In the genomic region with DNA sequence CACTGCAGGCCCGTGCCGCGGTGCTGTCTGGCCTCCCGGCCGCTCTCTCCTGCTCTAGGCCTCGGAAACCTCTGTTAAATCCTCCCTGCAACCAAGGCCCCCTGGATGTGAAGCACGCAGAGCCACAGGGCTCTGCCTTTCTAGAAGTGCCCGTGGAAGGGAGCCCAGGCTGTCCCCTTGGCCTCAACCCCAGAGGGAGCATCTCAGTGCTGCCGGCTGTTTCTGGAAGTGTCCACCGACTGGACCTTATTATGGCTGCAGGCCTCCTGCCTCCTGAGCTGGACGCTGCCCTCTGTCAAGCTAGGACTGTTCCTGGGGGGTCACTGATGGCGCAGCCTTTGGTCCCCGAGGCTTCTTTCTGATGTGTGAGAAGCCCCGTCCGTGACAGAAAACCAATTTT, we compare ENCODE assay signal across 18 cellular contexts. TPM values are rescaled to one million over a fixed set of nuclear protein-coding genes. Genes with fewer than 3 reads are reported as not detected.
A peak's percentile ranks its signal among the peaks of the same experiment; 100 is the strongest.
DNase-seq lines count a peak whose midpoint lies in the region; ATAC-seq, FAIRE-seq and TF ChIP-seq lines count a peak whose summit lies in the region.
"Had no signal": no experiment of that assay in that cellular context is flagged by ENCODE, and none has a peak within 500 bp of the region (broad histone marks: within the 10 kb centered on the region; RNA-seq: fewer than 3 reads in every experiment).

No MANE protein-coding gene starts in this region.

- H4K8ac ChIP-seq in neuronal stem cell (ENCODE audit: low read depth, low read length), result no peak overlapping the region

- H3K4me1 ChIP-seq in kidney (ENCODE audit: control insufficient read depth in 1 of 2, insufficient read depth in 1 of 2, low read depth in 1 of 2, low read length in 2 of 2), result no peaks in the 10 kb centered on the region
- H3K4me1 ChIP-seq in neuronal stem cell (ENCODE audit: control insufficient read depth in 2 of 2, insufficient read depth in 1 of 2, low read depth in 1 of 2, low read length in 2 of 2), result peaks cover 0 to 10% of the 10 kb centered on the region in 2 donors
- H3K4me1 ChIP-seq in upper lobe of left lung, result peaks cover 0 to 6% (median 2%) of the 10 kb centered on the region in 4 donors
- H3K4me1 ChIP-seq: A549, HAP-1 had no signal

- no peak overlapping the region for H2BK12ac ChIP-seq in neuronal stem cell (ENCODE audit: low read length)

- no peak overlapping the region for H2BK15ac ChIP-seq in neuronal stem cell (ENCODE audit: low read length)

- H3K9ac ChIP-seq in kidney (ENCODE audit: low read length in 2 of 2) (no peak overlapping the region), neuronal stem cell (ENCODE audit: low read depth, low read length, poor library complexity) (no peak overlapping the region)

- no peaks in the 10 kb centered on the region for H3K9me3 ChIP-seq in kidney (ENCODE audit: control insufficient read depth in 1 of 2, low read length in 2 of 2)
- peaks cover 5 to 12% of the 10 kb centered on the region in 2 donors for H3K9me3 ChIP-seq in neuronal stem cell (replicated peaks in 1 of 2; ENCODE audit: control insufficient read depth in 2 of 2, insufficient read depth in 1 of 2, low read depth in 1 of 2, low read length in 2 of 2)
- H3K9me3 ChIP-seq in upper lobe of left lung, result peaks cover 0 to 7% (median 0%) of the 10 kb centered on the region in 4 donors
- H3K9me3 ChIP-seq: HAP-1 had no signal

- no peak overlapping the region for H3K4ac ChIP-seq in neuronal stem cell (ENCODE audit: low read length)

- WGBS in neuronal stem cell (ENCODE audit: extremely low coverage in 2 of 2, insufficient read length in 2 of 2, insufficient replicate concordance in 1 of 2), 2 donors, result no CpG with 5 or more reads among the region's 15 CpGs
- 90% methylated on average over 14 of the region's 15 CpGs; no CpG with 5 or more reads in 1 of the 2 donors for WGBS in upper lobe of left lung, 2 donors

- H3K27ac ChIP-seq in kidney (ENCODE audit: low read depth in 2 of 2, low read length in 2 of 2), result no peak overlapping the region
- H3K27ac ChIP-seq in neuronal stem cell (replicated peaks; ENCODE audit: low read length), result no peak overlapping the region
- no peak overlapping the region for H3K27ac ChIP-seq in upper lobe of left lung
- H3K27ac ChIP-seq: 22Rv1, A549 had no signal

- H3K4me3 ChIP-seq in kidney (ENCODE audit: low read length in 2 of 2), result no peak overlapping the region
- H3K4me3 ChIP-seq in neuronal stem cell (ENCODE audit: low read length in 2 of 2), result no peak overlapping the region
- H3K4me3 ChIP-seq in upper lobe of left lung, result no peak overlapping the region
- H3K4me3 ChIP-seq: A549, HAP-1 had no signal

- no peak for ATAC-seq in Right ventricle myocardium inferior
- ATAC-seq in upper lobe of left lung (ENCODE audit: low FRiP score in 2 of 2), result no peak
- ATAC-seq: HepG2 had no signal

- no peak overlapping the region for H3K18ac ChIP-seq in neuronal stem cell (ENCODE audit: low read length)

- no peak overlapping the region for H2BK120ac ChIP-seq in neuronal stem cell (ENCODE audit: low read depth, low read length)

- peak; percentile 63 for DNase-seq in Right ventricle myocardium inferior (ENCODE audit: missing footprints)
- DNase-seq in cardiac septum (ENCODE audit: low spot score), result no peak
- DNase-seq in kidney, result peak; percentile 42
- no peak for DNase-seq in neuronal stem cell (ENCODE audit: low spot score)
- DNase-seq in DMS79 (lab: John Stamatoyannopoulos, UW), result no peak
- DNase-seq in NCI-H187 treated with DMSO at 0.1 percent for 48 hours (lab: John Stamatoyannopoulos, UW), result no peak
- no peak for DNase-seq in upper lobe of left lung
- DNase-seq: AML-193; CD4-positive, alpha-beta memory T cell; DND-41; EL had no signal

- no peak for TF ChIP-seq EP300 in upper lobe of left lung (IDR thresholded peaks at IDR 0.05)

- H3K23ac ChIP-seq in neuronal stem cell (ENCODE audit: low read depth, low read length, poor library complexity), result no peak overlapping the region

- H3K4me2 ChIP-seq in neuronal stem cell (ENCODE audit: insufficient read depth, low read length, poor library complexity, severe bottlenecking), result no peak overlapping the region
- H3K4me2 ChIP-seq: A549 had no signal

- FAIRE-seq in kidney (lab: Jason Lieb, UNC), result no peak
- FAIRE-seq: A549, G401.6, GM12891, GM19239, HepG2 had no signal

- H3K27me3 ChIP-seq in neuronal stem cell (ENCODE audit: control insufficient read depth in 3 of 3, insufficient read depth in 3 of 3, low read depth in 1 of 3, low read length in 3 of 3) (no peaks in the 10 kb centered on the region), upper lobe of left lung (no peaks in the 10 kb centered on the region)

- TF ChIP-seq POLR2A in upper lobe of left lung (IDR thresholded peaks at IDR 0.05), result no peak

- intact Hi-C loops in Right ventricle myocardium inferior (cut with DNase I) (no loop called here), cardiac septum (cut with DNase I) (no loop called here), kidney (cut with DNase I) (loop anchor here (10.0 kb wide), 1 partner anchor 322 kb away; a partner anchor contains a TSS)

- no peaks in the 10 kb centered on the region for H3K79me1 ChIP-seq in neuronal stem cell (ENCODE audit: low read depth, low read length)

- TF ChIP-seq CTCF in kidney (IDR thresholded peaks at IDR 0.05; ENCODE audit: borderline replicate concordance, extremely low read depth, insufficient read depth) (no peak), upper lobe of left lung (IDR thresholded peaks at IDR 0.05) (no peak)

- H2BK5ac ChIP-seq in neuronal stem cell (ENCODE audit: low read length), result no peak overlapping the region

- H3K36me3 ChIP-seq in kidney (ENCODE audit: control insufficient read depth in 1 of 2, insufficient read depth in 2 of 2, low read length in 2 of 2), result no peaks in the 10 kb centered on the region
- no peaks in the 10 kb centered on the region for H3K36me3 ChIP-seq in neuronal stem cell (replicated peaks in 1 of 2; ENCODE audit: control insufficient read depth in 2 of 2, insufficient read depth in 2 of 2, low read length in 2 of 2)
- H3K36me3 ChIP-seq in upper lobe of left lung, result no peaks in the 10 kb centered on the region
- H3K36me3 ChIP-seq: HAP-1 had no signal

- H4K91ac ChIP-seq in neuronal stem cell (ENCODE audit: low read depth, low read length, poor library complexity), result no peak overlapping the region

- H2AK5ac ChIP-seq in neuronal stem cell (ENCODE audit: low read depth, low read length), result peak overlapping the region; percentile 25

- no peak overlapping the region for H2AFZ ChIP-seq in neuronal stem cell (ENCODE audit: low read length)

- H3K14ac ChIP-seq in neuronal stem cell (ENCODE audit: low read length), result no peak overlapping the region

RNA-seq across cellular contexts. Expression of a gene that starts 40.4 kb away (rescaled TPM):
- total RNA-seq in Right ventricle myocardium inferior (34.5 TPM), cardiac septum (55.3 TPM), kidney (116 TPM), upper lobe of left lung (100 to 1,000 TPM in 2 of 6 donors, 10 to 100 TPM in 4; 61.0 to 237 (median 91.9) TPM)
- 35.3 TPM for polyA plus RNA-seq in kidney (ENCODE audit: insufficient read depth, low read depth, low replicate concordance)
- polyA plus RNA-seq in neuronal stem cell (2013, experiment 1 of 2), result 13.6 TPM
- polyA plus RNA-seq in neuronal stem cell (2013, experiment 2 of 2), result 13.2 TPM

Comparison
In these comparisons a context has a peak if more than half of its experiments do, and no peak if none do; other contexts are left out.
1. DNase-seq: peak in Right ventricle myocardium inferior (single experiment) and kidney (single experiment); none in cardiac septum (single experiment), neuronal stem cell (single experiment), DMS79 (single experiment), NCI-H187 treated with DMSO at 0.1 percent for 48 hours (single experiment) and upper lobe of left lung (0 of 2).